Comparison of ENCODE assay signal across 14 cellular contexts in genomic region chr1:63277195-63278192, GRCh38. TPM values are rescaled to one million over a fixed set of nuclear protein-coding genes. Genes with fewer than 3 reads are reported as not detected.
"Had no signal": no experiment of that assay in that cellular context is flagged by ENCODE, and none has a peak within 500 bp of the region (broad histone marks: within the 10 kb centered on the region; RNA-seq: fewer than 3 reads in every experiment).

No MANE protein-coding gene starts in this region.

- ATAC-seq: activated T-cell treated with anti-CD3 and anti-CD28 coated beads, Interleukin-2, amount 50 U/mL, for 4 hours; left cardiac atrium had no signal

- DNase-seq: activated CD4-positive, alpha-beta memory T cell treated with anti-CD3 and anti-CD28 coated beads for 36 hours; activated gamma-delta T cell treated with Interleukin-2 at 50 U/mL for 16 hours; activated naive CD8-positive, alpha-beta T cell treated with anti-CD3 and anti-CD28 coated beads for 36 hours; activated T-cell treated with anti-CD3 and anti-CD28 coated beads, Interleukin-2, amount 50 U/mL, for 4 hours; cerebellar nuclear complex; immature natural killer cell; left cardiac atrium; stimulated activated CD4-positive, alpha-beta T cell treated with anti-CD3 and anti-CD28 coated beads, Interleukin-15, amount 100 ng/mL, for 24 hours; stimulated activated CD4-positive, alpha-beta T cell treated with anti-CD3 and anti-CD28 coated beads, Interleukin-4, amount 100 ng/mL, for 4 hours; T-helper 2 cell had no signal

RNA-seq across cellular contexts. Expression of gene FOXD3, which starts 44.9 kb away (rescaled TPM):
- total RNA-seq: activated CD4-positive, alpha-beta memory T cell treated with anti-CD3 and anti-CD28 coated beads for 36 hours; activated naive CD8-positive, alpha-beta T cell treated with anti-CD3 and anti-CD28 coated beads for 36 hours; activated T-cell treated with anti-CD3 and anti-CD28 coated beads, Interleukin-2, amount 50 U/mL, for 4 hours; dermis microvascular lymphatic vessel endothelial cell; lung microvascular endothelial cell; osteocyte; renal cortical epithelial cell had no signal
- polyA plus RNA-seq: immature natural killer cell had no signal
